24 cellular contexts compared by ENCODE assay signal in the genomic region with DNA sequence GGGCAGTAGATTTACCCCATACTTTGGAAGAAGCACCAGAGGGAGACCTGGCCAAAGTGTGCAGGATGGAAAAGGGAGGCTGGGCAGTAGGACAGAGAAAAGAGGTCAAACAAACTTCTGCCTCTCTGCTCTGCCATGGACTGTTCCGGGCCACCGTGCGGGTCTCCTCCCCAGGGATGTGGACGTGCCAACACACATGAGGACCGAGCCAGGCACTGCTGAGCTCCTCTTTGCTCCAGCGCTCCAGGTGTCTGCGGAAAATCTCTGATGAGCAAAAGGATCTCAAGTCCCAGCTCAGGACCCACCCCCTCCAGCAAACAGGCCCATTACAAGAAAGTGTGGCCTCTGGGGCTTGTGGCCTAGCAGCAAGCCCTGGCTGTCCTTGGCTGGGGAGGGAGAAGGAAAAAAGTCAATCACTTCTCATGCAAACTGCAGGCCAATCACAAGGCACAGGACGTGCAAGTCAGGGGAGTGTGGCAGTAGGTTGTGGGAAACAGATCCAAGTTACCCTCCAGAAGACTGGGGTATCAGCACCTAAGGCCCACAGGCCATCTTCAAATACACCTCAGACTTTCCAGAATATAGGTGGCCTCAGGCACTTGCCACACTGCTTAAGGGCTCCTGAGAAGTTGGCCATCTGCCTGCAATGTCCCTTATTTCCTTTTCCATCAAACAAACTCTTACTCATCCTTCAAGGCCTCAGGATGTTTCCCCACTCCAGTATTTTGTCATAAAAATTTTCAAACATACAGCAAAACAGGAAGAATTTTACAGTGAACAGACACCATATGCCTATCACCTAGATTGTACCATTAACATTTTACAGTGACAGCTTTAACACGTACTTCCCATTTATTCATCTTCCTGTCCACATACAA. TPM values are rescaled to one million over a fixed set of nuclear protein-coding genes. Genes with fewer than 3 reads are reported as not detected.
DNase-seq lines count a peak whose midpoint lies in the region; TF ChIP-seq lines count a peak whose summit lies in the region.
"Had no signal": no experiment of that assay in that cellular context is flagged by ENCODE, and none has a peak within 500 bp of the region (broad histone marks: within the 10 kb centered on the region; RNA-seq: fewer than 3 reads in every experiment).

No MANE protein-coding gene starts in this region.

- intact Hi-C loops in posterior vena cava (cut with DNase I): loop anchor here in 1 of 2 donors (10.0 kb wide), 1 partner anchor 162 kb away; a partner anchor contains a TSS

- no peaks in the 10 kb centered on the region for H3K27me3 ChIP-seq in endodermal cell (ENCODE audit: control insufficient read depth, insufficient read depth, low read length, poor library complexity, severe bottlenecking)
- H3K27me3 ChIP-seq: body of pancreas, colonic mucosa, heart right ventricle, left lung, right lobe of liver had no signal

- no peaks in the 10 kb centered on the region for H3K27me3 Mint-ChIP-seq in activated naive CD4-positive, alpha-beta T cell treated with anti-CD3 and anti-CD28 coated beads, Interleukin-2, amount 50 U/mL, for 24 hours
- H3K27me3 Mint-ChIP-seq in endodermal cell (ENCODE audit: insufficient read depth): no peaks in the 10 kb centered on the region
- H3K27me3 Mint-ChIP-seq: activated naive CD8-positive, alpha-beta T cell; B cell had no signal

- H3K4me3 ChIP-seq in endodermal cell (ENCODE audit: low read length): no peak overlapping the region
- H3K4me3 ChIP-seq: body of pancreas, colonic mucosa, heart right ventricle, left lung, right lobe of liver had no signal

- in situ Hi-C loops in KBM-7 (cut with MboI; ENCODE audit: low pct_unique_long_range_greater_than_20kb, low sequenced_read_pairs): no loop called here

- no peak for DNase-seq in activated naive CD4-positive, alpha-beta T cell (lab: John Stamatoyannopoulos, UW)
- DNase-seq in RPMI7951 (ENCODE audit: low read depth) (peak; percentile 49), endodermal cell (peak; percentile 44), substantia nigra (lab: John Stamatoyannopoulos, UW) (no peak), erythroblast (lab: John Stamatoyannopoulos, UW) (no peak), posterior vena cava (ENCODE audit: low spot score) (no peak), KBM-7 (no peak)
- DNase-seq: activated CD4-positive, alpha-beta T cell treated with anti-CD3 and anti-CD28 coated beads for 4 hours; activated T-cell treated with anti-CD3 and anti-CD28 coated beads, Interleukin-2, amount 50 U/mL, for 72 hours; body of pancreas; colonic mucosa; H7; heart right ventricle; KG1; left lung; midbrain; natural killer cell; NCI-H187 treated with DMSO at 0.1 percent for 48 hours; NCI-H82; right lobe of liver had no signal

- H3K27ac ChIP-seq in endodermal cell (ENCODE audit: low read depth, low read length): no peak overlapping the region
- peak overlapping the region; percentile 50 for H3K27ac ChIP-seq in substantia nigra (ENCODE audit: low read depth, low read length, poor library complexity, severe bottlenecking)
- H3K27ac ChIP-seq: body of pancreas, colonic mucosa, left lung, parathyroid adenoma, right lobe of liver had no signal

- 93% methylated on average over 6 to 9 of the region's 9 CpGs for WGBS in endodermal cell (ENCODE audit: insufficient coverage in 1 of 2, insufficient read length in 1 of 2), 2 experiments

- H3K27ac Mint-ChIP-seq in activated naive CD4-positive, alpha-beta T cell treated with anti-CD3 and anti-CD28 coated beads, Interleukin-2, amount 50 U/mL, for 24 hours: peak overlapping the region; percentile 63
- H3K27ac Mint-ChIP-seq in endodermal cell: no peak overlapping the region
- H3K27ac Mint-ChIP-seq: activated naive CD8-positive, alpha-beta T cell; activated T-cell treated with anti-CD3 and anti-CD28 coated beads, Interleukin-2, amount 50 U/mL, for 72 hours; B cell; natural killer cell had no signal

- no peaks in the 10 kb centered on the region for H3K4me1 Mint-ChIP-seq in activated naive CD4-positive, alpha-beta T cell treated with anti-CD3 and anti-CD28 coated beads, Interleukin-2, amount 50 U/mL, for 24 hours
- H3K4me1 Mint-ChIP-seq in endodermal cell: peaks cover 15% of the 10 kb centered on the region
- H3K4me1 Mint-ChIP-seq: B cell, natural killer cell had no signal

- no peaks in the 10 kb centered on the region for H3K9me3 ChIP-seq in endodermal cell (ENCODE audit: control insufficient read depth, low read length)
- H3K9me3 ChIP-seq: body of pancreas, colonic mucosa, heart right ventricle, left lung, right lobe of liver had no signal

- H3K4me3 Mint-ChIP-seq in activated naive CD4-positive, alpha-beta T cell treated with anti-CD3 and anti-CD28 coated beads, Interleukin-2, amount 50 U/mL, for 24 hours: no peak overlapping the region
- no peak overlapping the region for H3K4me3 Mint-ChIP-seq in endodermal cell
- H3K4me3 Mint-ChIP-seq: activated naive CD8-positive, alpha-beta T cell; activated T-cell treated with anti-CD3 and anti-CD28 coated beads, Interleukin-2, amount 50 U/mL, for 72 hours; B cell; natural killer cell had no signal

- H3K9ac ChIP-seq in endodermal cell (ENCODE audit: extremely low read depth, low read length, poor library complexity, severe bottlenecking): no peak overlapping the region
- H3K9ac ChIP-seq: parathyroid adenoma had no signal

- no peaks in the 10 kb centered on the region for H3K36me3 Mint-ChIP-seq in activated naive CD4-positive, alpha-beta T cell treated with anti-CD3 and anti-CD28 coated beads, Interleukin-2, amount 50 U/mL, for 24 hours
- peaks cover 4% of the 10 kb centered on the region for H3K36me3 Mint-ChIP-seq in endodermal cell (ENCODE audit: low read depth)

- peaks cover 22% of the 10 kb centered on the region for H3K36me3 ChIP-seq in endodermal cell (ENCODE audit: control insufficient read depth, insufficient read depth, low read length)
- H3K36me3 ChIP-seq: colonic mucosa, right lobe of liver had no signal

- TF ChIP-seq POLR2A in erythroblast (IDR thresholded peaks at IDR 0.05; ENCODE audit: low read length): no peak

- no peaks in the 10 kb centered on the region for H3K9me3 Mint-ChIP-seq in activated naive CD4-positive, alpha-beta T cell treated with anti-CD3 and anti-CD28 coated beads, Interleukin-2, amount 50 U/mL, for 24 hours
- no peaks in the 10 kb centered on the region for H3K9me3 Mint-ChIP-seq in endodermal cell
- H3K9me3 Mint-ChIP-seq: activated T-cell treated with anti-CD3 and anti-CD28 coated beads, Interleukin-2, amount 50 U/mL, for 72 hours; natural killer cell had no signal

- peaks cover 8% of the 10 kb centered on the region for H3K4me1 ChIP-seq in endodermal cell (ENCODE audit: control insufficient read depth, insufficient read depth, low read length)
- H3K4me1 ChIP-seq: colonic mucosa had no signal

- no peak for TF ChIP-seq CTCF in endodermal cell (conservative IDR thresholded peaks at IDR 0.05)

RNA-seq across cellular contexts. Expression of a gene that starts 35.9 kb away (rescaled TPM):
- total RNA-seq in RPMI7951 (2014; rRNA removed; shearing (Covaris generic)): 24.3 and 25.7 TPM in 2 replicates
- total RNA-seq in endodermal cell (10 to 100 TPM; 39.0 to 58.2 TPM), posterior vena cava (10 to 100 TPM; 29.3 to 62.7 TPM)
- polyA plus RNA-seq in endodermal cell (2013, experiment 1 of 2): 69.1 TPM
- polyA plus RNA-seq in endodermal cell (2013, experiment 2 of 2): 66.7 TPM

Comparison
In these comparisons a context has a peak if more than half of its experiments do, and no peak if none do; other contexts are left out.
1. DNase-seq: peak in RPMI7951 (single experiment) and endodermal cell (single experiment); none in activated naive CD4-positive, alpha-beta T cell (0 of 4), substantia nigra (0 of 49), erythroblast (0 of 2), posterior vena cava (single experiment) and KBM-7 (single experiment).